In the genomic region with DNA sequence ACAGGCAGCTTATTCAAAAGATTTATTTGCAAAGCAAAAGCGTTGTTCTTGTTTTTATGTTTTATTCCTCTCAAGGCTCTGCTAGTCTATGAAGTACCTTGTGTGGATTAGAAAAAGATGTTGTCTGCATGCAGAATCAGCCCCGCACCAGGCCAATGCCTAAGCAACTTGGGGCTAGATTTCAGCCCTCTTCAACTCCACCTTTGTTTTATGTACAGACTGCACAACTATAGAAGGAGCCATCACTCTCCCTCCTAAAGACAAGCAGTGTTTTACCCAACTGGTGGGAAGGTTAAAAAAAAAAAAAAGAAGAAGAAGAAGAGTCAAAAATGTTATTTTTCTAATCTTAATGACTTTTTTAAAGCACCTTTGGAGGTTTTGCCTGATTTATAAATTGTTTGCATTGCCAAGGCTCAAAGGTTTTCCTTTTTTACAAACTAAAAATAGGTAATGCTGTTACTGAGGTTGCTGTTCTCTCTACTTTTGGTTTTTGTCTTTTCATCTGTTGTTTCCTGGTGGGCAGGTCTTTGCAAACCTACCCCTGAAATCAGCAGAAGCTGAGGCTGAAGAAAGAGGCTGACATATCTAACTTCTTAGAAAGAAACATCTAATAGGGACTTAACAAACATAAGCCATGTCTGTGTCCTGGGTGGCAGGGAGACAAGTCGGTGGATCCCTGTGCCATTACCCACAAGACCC, we compare ENCODE assay signal across 14 cellular contexts.
"Had no signal": no experiment of that assay in that cellular context is flagged by ENCODE, and none has a peak within 500 bp of the region (broad histone marks: within the 10 kb centered on the region; RNA-seq: fewer than 3 reads in every experiment).

No MANE protein-coding gene starts in this region.

- H3K4me3 ChIP-seq: lung, right atrium auricular region, skin epidermis, tibial nerve, vagina had no signal

- H3K27ac Mint-ChIP-seq: activated CD4-positive, alpha-beta memory T cell treated with anti-CD3 and anti-CD28 coated beads, Interleukin-2, amount 10 ng/mL, durations not matched to agents 7 days and 5 days; activated T-helper 17 cell treated with anti-CD3 and anti-CD28 coated beads, Interleukin-2, amount 50 U/mL, for 72 hours; naive B cell had no signal

- H3K36me3 ChIP-seq: right atrium auricular region, tibial nerve, vagina had no signal

- H3K27me3 ChIP-seq: right atrium auricular region, tibial nerve, vagina had no signal

- H3K9me3 Mint-ChIP-seq: activated CD4-positive, alpha-beta memory T cell treated with anti-CD3 and anti-CD28 coated beads, Interleukin-2, amount 10 ng/mL, durations not matched to agents 7 days and 5 days; activated naive CD4-positive, alpha-beta T cell treated with anti-CD3 and anti-CD28 coated beads for 36 hours; activated T-helper 17 cell treated with anti-CD3 and anti-CD28 coated beads, Interleukin-2, amount 50 U/mL, for 72 hours; naive B cell had no signal

- H3K4me1 Mint-ChIP-seq: activated CD4-positive, alpha-beta memory T cell treated with anti-CD3 and anti-CD28 coated beads, Interleukin-2, amount 10 ng/mL, durations not matched to agents 7 days and 5 days; activated T-helper 17 cell treated with anti-CD3 and anti-CD28 coated beads, Interleukin-2, amount 50 U/mL, for 72 hours; naive B cell had no signal

- H3K4me1 ChIP-seq: right atrium auricular region, tibial nerve, vagina had no signal

- DNase-seq: activated CD4-positive, alpha-beta memory T cell treated with anti-CD3 and anti-CD28 coated beads, Interleukin-2, amount 10 ng/mL, durations not matched to agents 7 days and 5 days; activated CD4-positive, alpha-beta T cell treated with anti-CD3 and anti-CD28 coated beads for 1 hour; activated naive CD4-positive, alpha-beta T cell treated with anti-CD3 and anti-CD28 coated beads for 36 hours; foreskin melanocyte; head of caudate nucleus; left colon; naive B cell; T-helper 9 cell had no signal

- H3K27me3 Mint-ChIP-seq: activated CD4-positive, alpha-beta memory T cell treated with anti-CD3 and anti-CD28 coated beads, Interleukin-2, amount 10 ng/mL, durations not matched to agents 7 days and 5 days; activated T-helper 17 cell treated with anti-CD3 and anti-CD28 coated beads, Interleukin-2, amount 50 U/mL, for 72 hours; naive B cell had no signal

- H3K9me3 ChIP-seq: right atrium auricular region, tibial nerve, vagina had no signal

- H3K27ac ChIP-seq: right atrium auricular region, skin epidermis, tibial nerve, vagina had no signal

- H3K4me3 Mint-ChIP-seq: activated CD4-positive, alpha-beta memory T cell treated with anti-CD3 and anti-CD28 coated beads, Interleukin-2, amount 10 ng/mL, durations not matched to agents 7 days and 5 days; activated naive CD4-positive, alpha-beta T cell treated with anti-CD3 and anti-CD28 coated beads for 36 hours; activated T-helper 17 cell treated with anti-CD3 and anti-CD28 coated beads, Interleukin-2, amount 50 U/mL, for 72 hours; naive B cell had no signal

- H3K36me3 Mint-ChIP-seq: naive B cell had no signal
